ENCODE assay signal across 2 cellular contexts in genomic region chr2:65387017-65387416, GRCh38.
TF ChIP-seq lines count a peak whose summit lies in the region.

No MANE protein-coding gene starts in this region.

TF ChIP-seq in HCT116, 20 proteins besides CTCF, POLR2A, EP300 and RAD21:
- TF ChIP-seq ZFX (IDR thresholded peaks at IDR 0.05) (no peak), EZH2phosphoT487 (IDR thresholded peaks at IDR 0.05; ENCODE audit: borderline replicate concordance) (no peak), CEBPB (IDR thresholded peaks at IDR 0.05; ENCODE audit: low read depth) (no peak), ELF1 (IDR thresholded peaks at IDR 0.05; ENCODE audit: borderline replicate concordance, low read depth) (no peak), CBX3 (IDR thresholded peaks at IDR 0.05; ENCODE audit: low read depth) (no peak), POLR2AphosphoS5 (IDR thresholded peaks at IDR 0.05; ENCODE audit: low read depth, low read length) (no peak), SRF (IDR thresholded peaks at IDR 0.05; ENCODE audit: low read depth) (no peak), YY1 (IDR thresholded peaks at IDR 0.05; ENCODE audit: extremely low read depth, insufficient replicate concordance, low read depth, low read length) (no peak), FOSL1 (IDR thresholded peaks at IDR 0.05; ENCODE audit: low read depth) (no peak), TCF7L2 (IDR thresholded peaks at IDR 0.05; ENCODE audit: borderline replicate concordance, extremely low read depth, insufficient read depth, insufficient read length) (no peak), EGR1 (IDR thresholded peaks at IDR 0.05; ENCODE audit: low read depth) (no peak), ZNF274 (IDR thresholded peaks at IDR 0.05; ENCODE audit: low read depth, low read length) (no peak)
- TF ChIP-seq, protein P1, sequence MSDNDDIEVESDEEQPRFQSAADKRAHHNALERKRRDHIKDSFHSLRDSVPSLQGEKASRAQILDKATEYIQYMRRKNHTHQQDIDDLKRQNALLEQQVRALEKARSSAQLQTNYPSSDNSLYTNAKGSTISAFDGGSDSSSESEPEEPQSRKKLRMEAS (IDR thresholded peaks at IDR 0.05): no peak
- TF ChIP-seq, protein P2, sequence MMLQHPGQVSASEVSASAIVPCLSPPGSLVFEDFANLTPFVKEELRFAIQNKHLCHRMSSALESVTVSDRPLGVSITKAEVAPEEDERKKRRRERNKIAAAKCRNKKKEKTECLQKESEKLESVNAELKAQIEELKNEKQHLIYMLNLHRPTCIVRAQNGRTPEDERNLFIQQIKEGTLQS (IDR thresholded peaks at IDR 0.05): no peak
- TF ChIP-seq, protein P3, sequence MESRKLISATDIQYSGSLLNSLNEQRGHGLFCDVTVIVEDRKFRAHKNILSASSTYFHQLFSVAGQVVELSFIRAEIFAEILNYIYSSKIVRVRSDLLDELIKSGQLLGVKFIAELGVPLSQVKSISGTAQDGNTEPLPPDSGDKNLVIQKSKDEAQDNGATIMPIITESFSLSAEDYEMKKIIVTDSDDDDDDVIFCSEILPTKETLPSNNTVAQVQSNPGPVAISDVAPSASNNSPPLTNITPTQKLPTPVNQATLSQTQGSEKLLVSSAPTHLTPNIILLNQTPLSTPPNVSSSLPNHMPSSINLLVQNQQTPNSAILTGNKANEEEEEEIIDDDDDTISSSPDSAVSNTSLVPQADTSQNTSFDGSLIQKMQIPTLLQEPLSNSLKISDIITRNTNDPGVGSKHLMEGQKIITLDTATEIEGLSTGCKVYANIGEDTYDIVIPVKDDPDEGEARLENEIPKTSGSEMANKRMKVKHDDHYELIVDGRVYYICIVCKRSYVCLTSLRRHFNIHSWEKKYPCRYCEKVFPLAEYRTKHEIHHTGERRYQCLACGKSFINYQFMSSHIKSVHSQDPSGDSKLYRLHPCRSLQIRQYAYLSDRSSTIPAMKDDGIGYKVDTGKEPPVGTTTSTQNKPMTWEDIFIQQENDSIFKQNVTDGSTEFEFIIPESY (IDR thresholded peaks at IDR 0.05; ENCODE audit: extremely low read depth, insufficient replicate concordance, low read length): no peak

TF ChIP-seq in H1, 55 proteins besides CTCF, POLR2A, EP300 and RAD21:
- TF ChIP-seq CEBPB (IDR thresholded peaks at IDR 0.05; ENCODE audit: low read depth, low read length) (no peak), E2F6 (IDR thresholded peaks at IDR 0.05) (no peak), JUND (IDR thresholded peaks at IDR 0.05; ENCODE audit: low read length) (no peak), SIN3A (conservative IDR thresholded peaks at IDR 0.05 in 1 of 2, IDR thresholded peaks at IDR 0.05 in 1 of 2; ENCODE audit: low read depth in 1 of 2, low read length in 2 of 2) (no peak)
- TF ChIP-seq, protein P4, sequence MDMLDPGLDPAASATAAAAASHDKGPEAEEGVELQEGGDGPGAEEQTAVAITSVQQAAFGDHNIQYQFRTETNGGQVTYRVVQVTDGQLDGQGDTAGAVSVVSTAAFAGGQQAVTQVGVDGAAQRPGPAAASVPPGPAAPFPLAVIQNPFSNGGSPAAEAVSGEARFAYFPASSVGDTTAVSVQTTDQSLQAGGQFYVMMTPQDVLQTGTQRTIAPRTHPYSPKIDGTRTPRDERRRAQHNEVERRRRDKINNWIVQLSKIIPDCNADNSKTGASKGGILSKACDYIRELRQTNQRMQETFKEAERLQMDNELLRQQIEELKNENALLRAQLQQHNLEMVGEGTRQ (IDR thresholded peaks at IDR 0.05; ENCODE audit: low read length): no peak
